ENCODE assay signal across 16 cellular contexts in genomic region chr20:64100946-64101688, GRCh38. TPM values are rescaled to one million over a fixed set of nuclear protein-coding genes. Genes with fewer than 3 reads are reported as not detected.
DNase-seq lines count a peak whose midpoint lies in the region; ATAC-seq and TF ChIP-seq lines count a peak whose summit lies in the region.
"Had no signal": no experiment of that assay in that cellular context is flagged by ENCODE, and none has a peak within 500 bp of the region (broad histone marks: within the 10 kb centered on the region; RNA-seq: fewer than 3 reads in every experiment).

No MANE protein-coding gene starts in this region.

- no peak overlapping the region for H3K27ac ChIP-seq in GM23338 (ENCODE audit: low read depth)
- H3K27ac ChIP-seq in foreskin keratinocyte: no peak overlapping the region
- H3K27ac ChIP-seq: hepatocyte, HL-60, KMS-11, PC-9, testis had no signal

- H3K27me3 ChIP-seq in GM23338 (ENCODE audit: insufficient read depth): peaks cover 17% of the 10 kb centered on the region
- H3K27me3 ChIP-seq in foreskin keratinocyte: peaks cover 40% of the 10 kb centered on the region
- H3K27me3 ChIP-seq: testis had no signal

- 0 out of 2 replicates have a peak overlapping the region, but pooled peaks have one; percentile 69 for H3K4me3 ChIP-seq in GM23338
- H3K4me3 ChIP-seq: hepatocyte, PC-9 had no signal

- H3K4me1 ChIP-seq in GM23338 (ENCODE audit: insufficient read depth) (no peaks in the 10 kb centered on the region), foreskin keratinocyte (no peaks in the 10 kb centered on the region)

- peak overlapping the region; percentile 24 for H3K4me3 Mint-ChIP-seq in activated CD8-positive, alpha-beta T cell treated with anti-CD3 and anti-CD28 coated beads for 36 hours
- H3K4me3 Mint-ChIP-seq in activated CD8-positive, alpha-beta T cell treated with anti-CD3 and anti-CD28 coated beads, Interleukin-2, amount 10 ng/mL, durations not matched to agents 7 days and 5 days: no peak overlapping the region
- H3K4me3 Mint-ChIP-seq in GM23338: peak overlapping the region; percentile 59
- H3K4me3 Mint-ChIP-seq in brain: peak overlapping the region; percentile 58 to 72 (median 63)
- H3K4me3 Mint-ChIP-seq in progenitor cell of endocrine pancreas (ENCODE audit: low read depth): peak overlapping the region; percentile 24

- H3K4me2 ChIP-seq in GM23338: no peak overlapping the region

- intact Hi-C loops in activated CD8-positive, alpha-beta T cell treated with anti-CD3 and anti-CD28 coated beads for 36 hours (cut with micrococcal nuclease): no loop called here

- H4K20me1 ChIP-seq in GM23338 (replicated peaks; ENCODE audit: insufficient read depth): no peaks in the 10 kb centered on the region

- H3K4me1 Mint-ChIP-seq in activated CD8-positive, alpha-beta T cell treated with anti-CD3 and anti-CD28 coated beads for 36 hours (ENCODE audit: low read depth): peaks cover 16% of the 10 kb centered on the region
- peaks cover 20% of the 10 kb centered on the region for H3K4me1 Mint-ChIP-seq in activated CD8-positive, alpha-beta T cell treated with anti-CD3 and anti-CD28 coated beads, Interleukin-2, amount 10 ng/mL, durations not matched to agents 7 days and 5 days (ENCODE audit: low read depth)
- H3K4me1 Mint-ChIP-seq in GM23338 (peaks cover 11% of the 10 kb centered on the region), brain (peaks cover 40% of the 10 kb centered on the region), progenitor cell of endocrine pancreas (ENCODE audit: low read depth) (peaks cover 10% of the 10 kb centered on the region)

- peaks cover 2% of the 10 kb centered on the region for H3K36me3 Mint-ChIP-seq in activated CD8-positive, alpha-beta T cell treated with anti-CD3 and anti-CD28 coated beads for 36 hours (ENCODE audit: low read depth)
- H3K36me3 Mint-ChIP-seq in activated CD8-positive, alpha-beta T cell treated with anti-CD3 and anti-CD28 coated beads, Interleukin-2, amount 10 ng/mL, durations not matched to agents 7 days and 5 days (ENCODE audit: low read depth): no peaks in the 10 kb centered on the region
- H3K36me3 Mint-ChIP-seq in GM23338 (ENCODE audit: low read depth) (peaks cover 4% of the 10 kb centered on the region; the same call in 2 of the 3 replicates), brain (peaks cover 22% of the 10 kb centered on the region), progenitor cell of endocrine pancreas (ENCODE audit: insufficient read depth) (peaks cover 2% of the 10 kb centered on the region)

- no peak for TF ChIP-seq CTCF in activated CD8-positive, alpha-beta T cell treated with anti-CD3 and anti-CD28 coated beads for 36 hours (IDR thresholded peaks at IDR 0.05)
- TF ChIP-seq CTCF in GM23338 (conservative IDR thresholded peaks at IDR 0.05; ENCODE audit: low read depth in 2 of 2) (no peak), brain (conservative IDR thresholded peaks at IDR 0.05) (no peak), progenitor cell of endocrine pancreas (IDR thresholded peaks at IDR 0.05; ENCODE audit: unreplicated experiment) (no peak), foreskin keratinocyte (conservative IDR thresholded peaks at IDR 0.05) (no peak)

- no peak overlapping the region for H3K27ac Mint-ChIP-seq in activated CD8-positive, alpha-beta T cell treated with anti-CD3 and anti-CD28 coated beads for 36 hours
- H3K27ac Mint-ChIP-seq in activated CD8-positive, alpha-beta T cell treated with anti-CD3 and anti-CD28 coated beads, Interleukin-2, amount 10 ng/mL, durations not matched to agents 7 days and 5 days: no peak overlapping the region
- no peak overlapping the region for H3K27ac Mint-ChIP-seq in GM23338
- H3K27ac Mint-ChIP-seq in brain: peak overlapping the region in 3 of 5 experiments; percentile 28 to 82 (median 69)
- H3K27ac Mint-ChIP-seq in progenitor cell of endocrine pancreas: no peak overlapping the region
- H3K27ac Mint-ChIP-seq: dendritic cell treated with granulocyte-macrophage colony-stimulating factor and Interleukin-4, amounts not matched to agents 40 ng/mL and 50 ng/mL, for 4 days had no signal

- peaks cover 2% of the 10 kb centered on the region for H3K9me3 Mint-ChIP-seq in activated CD8-positive, alpha-beta T cell treated with anti-CD3 and anti-CD28 coated beads for 36 hours
- H3K9me3 Mint-ChIP-seq in activated CD8-positive, alpha-beta T cell treated with anti-CD3 and anti-CD28 coated beads, Interleukin-2, amount 10 ng/mL, durations not matched to agents 7 days and 5 days (ENCODE audit: insufficient read depth): no peaks in the 10 kb centered on the region
- H3K9me3 Mint-ChIP-seq in GM23338 (peaks cover 8% of the 10 kb centered on the region), brain (peaks cover 0 to 14% (median 4%) of the 10 kb centered on the region in 5 experiments), progenitor cell of endocrine pancreas (ENCODE audit: low read depth) (peaks cover 5% of the 10 kb centered on the region)

- no peak overlapping the region for H2AFZ ChIP-seq in GM23338
- H2AFZ ChIP-seq: hepatocyte, PC-9 had no signal

- H3K36me3 ChIP-seq in GM23338 (ENCODE audit: insufficient read depth): no peaks in the 10 kb centered on the region

- no peaks in the 10 kb centered on the region for H3K9me2 ChIP-seq in GM23338 (ENCODE audit: insufficient read depth)

- ATAC-seq in activated CD8-positive, alpha-beta T cell treated with anti-CD3 and anti-CD28 coated beads for 36 hours: no peak
- no peak for ATAC-seq in activated CD8-positive, alpha-beta T cell treated with anti-CD3 and anti-CD28 coated beads, Interleukin-2, amount 10 ng/mL, durations not matched to agents 7 days and 5 days
- ATAC-seq in GM23338 (no peak), foreskin keratinocyte (no peak)

- no peaks in the 10 kb centered on the region for H3K79me2 ChIP-seq in GM23338 (replicated peaks; ENCODE audit: insufficient read depth)
- H3K79me2 ChIP-seq: hepatocyte had no signal

- H3K27me3 Mint-ChIP-seq in activated CD8-positive, alpha-beta T cell treated with anti-CD3 and anti-CD28 coated beads for 36 hours: peaks cover 14% of the 10 kb centered on the region
- peaks cover 21% of the 10 kb centered on the region for H3K27me3 Mint-ChIP-seq in activated CD8-positive, alpha-beta T cell treated with anti-CD3 and anti-CD28 coated beads, Interleukin-2, amount 10 ng/mL, durations not matched to agents 7 days and 5 days (ENCODE audit: low read depth)
- H3K27me3 Mint-ChIP-seq in GM23338 (ENCODE audit: insufficient read depth, low read depth, poor library complexity): peaks cover 31% of the 10 kb centered on the region
- H3K27me3 Mint-ChIP-seq in brain: peaks cover 12% of the 10 kb centered on the region
- peaks cover 36% of the 10 kb centered on the region for H3K27me3 Mint-ChIP-seq in progenitor cell of endocrine pancreas

- DNase-seq in activated CD8-positive, alpha-beta T cell treated with anti-CD3 and anti-CD28 coated beads for 36 hours: peak; percentile 0
- DNase-seq in activated CD8-positive, alpha-beta T cell treated with anti-CD3 and anti-CD28 coated beads, Interleukin-2, amount 10 ng/mL, durations not matched to agents 7 days and 5 days: no peak
- peak; percentile 0 for DNase-seq in GM23338 (ENCODE audit: low spot score)
- DNase-seq in progenitor cell of endocrine pancreas (ENCODE audit: low spot score, unreplicated experiment): no peak
- no peak for DNase-seq in NK-92 (lab: John Stamatoyannopoulos, UW; ENCODE audit: unreplicated experiment)
- no peak for DNase-seq in NCI-H2029 (lab: John Stamatoyannopoulos, UW)
- DNase-seq in foreskin keratinocyte: no peak
- DNase-seq: GF-D8, NCI-H1417 treated with DMSO at 0.1 percent for 48 hours had no signal

- H3F3A ChIP-seq in GM23338 (replicated peaks; ENCODE audit: low read depth): peaks cover 7% of the 10 kb centered on the region

- CTCF ChIA-PET in activated CD8-positive, alpha-beta T cell treated with anti-CD3 and anti-CD28 coated beads for 36 hours (lab: Charles Lee): interaction anchor here (0.7 to 5.1 kb wide), 6 partner anchors 8 to 20 kb away, joined by 3 to 30 read pairs (median 3); partner anchors contain the start of gene LKAAEAR1
- CTCF ChIA-PET in activated CD8-positive, alpha-beta T cell treated with anti-CD3 and anti-CD28 coated beads, Interleukin-2, amount 10 ng/mL, durations not matched to agents 7 days and 5 days (lab: Charles Lee): interaction anchor here (0.8 to 2.1 kb wide), 5 partner anchors 10 to 22 kb away, joined by 3 to 5 read pairs (median 4); partner anchors contain the start of genes LKAAEAR1 and RGS19

- POLR2A ChIA-PET in activated CD8-positive, alpha-beta T cell treated with anti-CD3 and anti-CD28 coated beads for 36 hours (lab: Charles Lee): interaction anchor here (0.6 kb wide), 1 partner anchor 176 kb away, joined by 3 read pairs; no protein-coding TSS in a partner anchor
- POLR2A ChIA-PET in activated CD8-positive, alpha-beta T cell treated with anti-CD3 and anti-CD28 coated beads, Interleukin-2, amount 10 ng/mL, durations not matched to agents 7 days and 5 days (lab: Charles Lee): no interaction called here

RNA-seq across cellular contexts. Expression of gene NPBWR2, which starts 6.2 kb away (rescaled TPM):
- not detected for total RNA-seq in activated CD8-positive, alpha-beta T cell treated with anti-CD3 and anti-CD28 coated beads for 36 hours
- not detected for total RNA-seq in activated CD8-positive, alpha-beta T cell treated with anti-CD3 and anti-CD28 coated beads, Interleukin-2, amount 10 ng/mL, durations not matched to agents 7 days and 5 days
- not detected in 2 replicates for total RNA-seq in GM23338 (2014; rRNA removed; shearing (Covaris generic))
- polyA plus RNA-seq in GM23338 (2016; fragmentation: Nextera tagmentation; extraction: Ambion mirVana) (not detected in 2 replicates), brain (ENCODE audit: insufficient read depth, low read depth, low replicate concordance) (not detected), foreskin keratinocyte (not detected in 2 replicates)
- total RNA-seq in progenitor cell of endocrine pancreas (not detected in 2 replicates), foreskin keratinocyte (not detected in 2 replicates)
- total RNA-seq: hepatocyte, PC-9 had no signal
- polyA plus RNA-seq: hepatocyte had no signal

RNA-seq across cellular contexts. Expression of gene LKAAEAR1, which starts 16.9 kb away (rescaled TPM):
- under 1 TPM; 0.43 TPM for total RNA-seq in activated CD8-positive, alpha-beta T cell treated with anti-CD3 and anti-CD28 coated beads for 36 hours
- under 1 TPM; 0.34 to 0.61 TPM for total RNA-seq in activated CD8-positive, alpha-beta T cell treated with anti-CD3 and anti-CD28 coated beads, Interleukin-2, amount 10 ng/mL, durations not matched to agents 7 days and 5 days
- 1.1 TPM in 1 of 2 replicates, not detected in the other for total RNA-seq in GM23338 (2014; rRNA removed; shearing (Covaris generic))
- polyA plus RNA-seq in GM23338 (2016; fragmentation: Nextera tagmentation; extraction: Ambion mirVana): 1.8 and 2.4 TPM in 2 replicates
- polyA plus RNA-seq in brain (ENCODE audit: insufficient read depth, low read depth, low replicate concordance): 0.97 TPM
- not detected in 2 replicates for total RNA-seq in progenitor cell of endocrine pancreas
- 0.17 TPM in 1 of 2 replicates, not detected in the other for total RNA-seq in foreskin keratinocyte
- polyA plus RNA-seq in foreskin keratinocyte: 0.12 TPM in 1 of 2 replicates, not detected in the other
- total RNA-seq: hepatocyte, PC-9 had no signal

RNA-seq across cellular contexts. Expression of gene OPRL1, which starts 21.2 kb away (rescaled TPM):
- total RNA-seq in activated CD8-positive, alpha-beta T cell treated with anti-CD3 and anti-CD28 coated beads for 36 hours: under 1 TPM; 0.61 to 0.63 TPM
- 1 to 10 TPM; 1.5 to 2.0 TPM for total RNA-seq in activated CD8-positive, alpha-beta T cell treated with anti-CD3 and anti-CD28 coated beads, Interleukin-2, amount 10 ng/mL, durations not matched to agents 7 days and 5 days
- 0.74 and 1.1 TPM in 2 replicates for total RNA-seq in GM23338 (2014; rRNA removed; shearing (Covaris generic))
- polyA plus RNA-seq in GM23338 (2016; fragmentation: Nextera tagmentation; extraction: Ambion mirVana) (0.24 and 0.27 TPM in 2 replicates), brain (ENCODE audit: insufficient read depth, low read depth, low replicate concordance) (10.8 TPM), foreskin keratinocyte (0.12 and 0.14 TPM in 2 replicates)
- total RNA-seq in progenitor cell of endocrine pancreas (1.5 TPM in 2 replicates), foreskin keratinocyte (0.10 and 0.14 TPM in 2 replicates)

RNA-seq across cellular contexts. Expression of gene RGS19, which starts 21.8 kb away (rescaled TPM):
- total RNA-seq in activated CD8-positive, alpha-beta T cell treated with anti-CD3 and anti-CD28 coated beads for 36 hours: 10 to 100 TPM; 42.5 to 44.1 TPM
- total RNA-seq in activated CD8-positive, alpha-beta T cell treated with anti-CD3 and anti-CD28 coated beads, Interleukin-2, amount 10 ng/mL, durations not matched to agents 7 days and 5 days: 100 to 1,000 TPM; 130 to 135 TPM
- 15.0 and 19.7 TPM in 2 replicates for total RNA-seq in GM23338 (2014; rRNA removed; shearing (Covaris generic))
- polyA plus RNA-seq in GM23338 (2016; fragmentation: Nextera tagmentation; extraction: Ambion mirVana) (12.5 and 13.1 TPM in 2 replicates), brain (ENCODE audit: insufficient read depth, low read depth, low replicate concordance) (14.7 TPM), foreskin keratinocyte (26.1 and 26.3 TPM in 2 replicates)
- total RNA-seq in progenitor cell of endocrine pancreas (6.5 and 7.6 TPM in 2 replicates), foreskin keratinocyte (23.7 and 23.8 TPM in 2 replicates)

RNA-seq across cellular contexts. Expression of gene TCEA2, which starts 38.1 kb away (rescaled TPM):
- total RNA-seq in activated CD8-positive, alpha-beta T cell treated with anti-CD3 and anti-CD28 coated beads for 36 hours: 10 to 100 TPM; 30.0 to 33.0 TPM
- 10 to 100 TPM; 49.6 to 55.3 TPM for total RNA-seq in activated CD8-positive, alpha-beta T cell treated with anti-CD3 and anti-CD28 coated beads, Interleukin-2, amount 10 ng/mL, durations not matched to agents 7 days and 5 days
- total RNA-seq in GM23338 (2014; rRNA removed; shearing (Covaris generic)): 15.0 and 21.0 TPM in 2 replicates
- polyA plus RNA-seq in GM23338 (2016; fragmentation: Nextera tagmentation; extraction: Ambion mirVana): 54.4 and 58.9 TPM in 2 replicates
- polyA plus RNA-seq in brain (ENCODE audit: insufficient read depth, low read depth, low replicate concordance): 238 TPM
- total RNA-seq in progenitor cell of endocrine pancreas: 86.7 and 92.7 TPM in 2 replicates
- total RNA-seq in foreskin keratinocyte: 11.0 and 11.4 TPM in 2 replicates
- 22.9 and 25.9 TPM in 2 replicates for polyA plus RNA-seq in foreskin keratinocyte

Comparison
In these comparisons a context has a peak if more than half of its experiments do, and no peak if none do; other contexts are left out.
1. DNase-seq: peak in activated CD8-positive, alpha-beta T cell treated with anti-CD3 and anti-CD28 coated beads for 36 hours (single experiment) and GM23338 (single experiment); none in activated CD8-positive, alpha-beta T cell treated with anti-CD3 and anti-CD28 coated beads, Interleukin-2, amount 10 ng/mL, durations not matched to agents 7 days and 5 days (single experiment), progenitor cell of endocrine pancreas (single experiment), NK-92 (single experiment), NCI-H2029 (single experiment) and foreskin keratinocyte (0 of 2).
2. H3K27ac Mint-ChIP-seq: peak in brain (3 of 5); none in activated CD8-positive, alpha-beta T cell treated with anti-CD3 and anti-CD28 coated beads for 36 hours (single experiment), activated CD8-positive, alpha-beta T cell treated with anti-CD3 and anti-CD28 coated beads, Interleukin-2, amount 10 ng/mL, durations not matched to agents 7 days and 5 days (single experiment), GM23338 (single experiment) and progenitor cell of endocrine pancreas (single experiment).